2 cellular contexts compared by ENCODE assay signal in genomic region chr16:81778861-81779539, GRCh38.
TF ChIP-seq lines count a peak whose summit lies in the region.

Gene PLCG2 (plus strand): TSS chr16:81779291. CDS start chr16:81785990, 6,699 bp downstream.

TF ChIP-seq in Ishikawa, 13 proteins besides CTCF, POLR2A, EP300 and RAD21 (continued from another document):
- TF ChIP-seq REST (IDR thresholded peaks at IDR 0.05; ENCODE audit: low read depth) (no peak), MAX (IDR thresholded peaks at IDR 0.05) (0 out of 2 replicates have a peak, but pooled peaks have one; percentile 34), CEBPB (IDR thresholded peaks at IDR 0.05) (no peak), NFIC (IDR thresholded peaks at IDR 0.05) (no peak), TEAD4 (IDR thresholded peaks at IDR 0.05) (0 out of 2 replicates have a peak, but pooled peaks have one; percentile 13), YY1 (IDR thresholded peaks at IDR 0.05; ENCODE audit: low read depth) (0 out of 2 replicates have a peak, but pooled peaks have one; percentile 27), TCF12 (IDR thresholded peaks at IDR 0.05; ENCODE audit: low read depth) (no peak)

TF ChIP-seq in K562, 482 proteins besides CTCF, POLR2A, EP300 and RAD21 (continued from another document and continues in another):
- TF ChIP-seq PKNOX1 (IDR thresholded peaks at IDR 0.05), result peak; percentile 35; the same call in 1 of the 2 replicates
- peak; percentile 57; the same call in 1 of the 2 replicates for TF ChIP-seq ZNF583 (CRISPR knock-in tag; IDR thresholded peaks at IDR 0.05)
- no peak for TF ChIP-seq OTX1 (CRISPR knock-in tag; IDR thresholded peaks at IDR 0.05)
- peak in 1 of 2 experiments; percentile 38; a peak in 1 of 4 replicates for TF ChIP-seq MAZ (CRISPR knock-in tag; conservative IDR thresholded peaks at IDR 0.05 in 1 of 2, IDR thresholded peaks at IDR 0.05 in 1 of 2)
- TF ChIP-seq KDM5B (IDR thresholded peaks at IDR 0.05; ENCODE audit: insufficient replicate concordance, low read depth, low read length), result peak; percentile 69
- TF ChIP-seq USF2 (CRISPR knock-in tag; IDR thresholded peaks at IDR 0.05), result peak; percentile 86
- TF ChIP-seq GABPB1 (CRISPR knock-in tag; IDR thresholded peaks at IDR 0.05), result 0 out of 2 replicates have a peak, but pooled peaks have one; percentile 11
- TF ChIP-seq POLR2G (IDR thresholded peaks at IDR 0.05; ENCODE audit: low read depth, low read length), result peak; percentile 72
- peak; percentile 55; the same call in 1 of the 2 replicates for TF ChIP-seq ZBTB7A (IDR thresholded peaks at IDR 0.05; ENCODE audit: borderline replicate concordance, control insufficient read depth, low read depth, low read length)
- TF ChIP-seq FOXJ3 (CRISPR knock-in tag; IDR thresholded peaks at IDR 0.05), result no peak
- TF ChIP-seq NRF1 (conservative IDR thresholded peaks at IDR 0.05 in 1 of 2, IDR thresholded peaks at IDR 0.05 in 1 of 2), result peak; percentile 48 to 62; a peak in 2 of 4 replicates
- peak; percentile 69 for TF ChIP-seq CCNT2 (IDR thresholded peaks at IDR 0.05; ENCODE audit: borderline replicate concordance, extremely low read depth, insufficient read length, low read depth, low read length)
- peak; percentile 29 for TF ChIP-seq TBP (optimal IDR thresholded peaks at IDR 0.05; ENCODE audit: low read depth, low read length)
- peak; percentile 68 to 90 for TF ChIP-seq E2F6 (IDR thresholded peaks at IDR 0.05; ENCODE audit: borderline replicate concordance in 1 of 2, extremely low read depth in 1 of 2, insufficient read depth in 1 of 2, insufficient read length in 1 of 2, low read depth in 1 of 2, low read length in 1 of 2, poor library complexity in 1 of 2, severe bottlenecking in 1 of 2)
- no peak for TF ChIP-seq ZKSCAN8 (CRISPR knock-in tag; IDR thresholded peaks at IDR 0.05)
- peak in 1 of 2 experiments; percentile 71; a peak in 1 of 4 replicates for TF ChIP-seq NONO (IDR thresholded peaks at IDR 0.05; ENCODE audit: low read depth in 2 of 2, low read length in 1 of 2)
- peak; percentile 63 for TF ChIP-seq BHLHE40 (IDR thresholded peaks at IDR 0.05; ENCODE audit: low read length)
- TF ChIP-seq KDM2B (CRISPR knock-in tag; IDR thresholded peaks at IDR 0.05), result peak; percentile 77; the same call in 1 of the 2 replicates
- 0 out of 2 replicates have a peak, but pooled peaks have one; percentile 45 for TF ChIP-seq SIN3B (IDR thresholded peaks at IDR 0.05; ENCODE audit: low read depth)
- TF ChIP-seq ZSCAN29 (IDR thresholded peaks at IDR 0.05), result no peak
- TF ChIP-seq MEIS2 (IDR thresholded peaks at IDR 0.05; ENCODE audit: partially characterized antibody), result peak; percentile 28
- TF ChIP-seq SAP30 (IDR thresholded peaks at IDR 0.05; ENCODE audit: borderline replicate concordance, insufficient read depth, low read depth, low read length, poor library complexity, severe bottlenecking), result peak; percentile 56
- peak; percentile 89 for TF ChIP-seq VEZF1 (CRISPR knock-in tag; IDR thresholded peaks at IDR 0.05)
- peak; percentile 72 for TF ChIP-seq ZBTB9 (CRISPR knock-in tag; IDR thresholded peaks at IDR 0.05)
- peak in 1 of 2 experiments; percentile 37; a peak in 1 of 4 replicates for TF ChIP-seq HDAC1 (IDR thresholded peaks at IDR 0.05)
- peak; percentile 34; the same call in 1 of the 2 replicates for TF ChIP-seq CREB3L1 (IDR thresholded peaks at IDR 0.05; ENCODE audit: borderline replicate concordance, low read depth)
- peak; percentile 74; the same call in 1 of the 2 replicates for TF ChIP-seq REST (CRISPR knock-in tag; IDR thresholded peaks at IDR 0.05; ENCODE audit: low read depth)
- TF ChIP-seq RAD51 (IDR thresholded peaks at IDR 0.05; ENCODE audit: borderline replicate concordance, low read depth), result no peak
- no peak for TF ChIP-seq MECOM (CRISPR knock-in tag; IDR thresholded peaks at IDR 0.05)
- TF ChIP-seq RREB1 (CRISPR knock-in tag; IDR thresholded peaks at IDR 0.05), result peak; percentile 88; the same call in 1 of the 2 replicates
- TF ChIP-seq NBN (IDR thresholded peaks at IDR 0.05; ENCODE audit: low read depth), result peak; percentile 29; the same call in 1 of the 2 replicates
- TF ChIP-seq HMG20B (CRISPR knock-in tag; IDR thresholded peaks at IDR 0.05), result no peak
- TF ChIP-seq MNT (conservative IDR thresholded peaks at IDR 0.05), result peak in 1 of 2 experiments; percentile 45; a peak in 1 of 4 replicates
- 0 out of 2 replicates have a peak, but pooled peaks have one; percentile 4 for TF ChIP-seq JUND (IDR thresholded peaks at IDR 0.05; ENCODE audit: borderline replicate concordance, low read depth, low read length)
- TF ChIP-seq JUND (tag; IDR thresholded peaks at IDR 0.05; ENCODE audit: borderline replicate concordance, low read depth, low read length), result no peak
- no peak for TF ChIP-seq CSDE1 (IDR thresholded peaks at IDR 0.05)
- TF ChIP-seq RB1 (IDR thresholded peaks at IDR 0.05; ENCODE audit: low read depth), result peak; percentile 70; the same call in 1 of the 2 replicates
- TF ChIP-seq GATAD2B (IDR thresholded peaks at IDR 0.05; ENCODE audit: borderline replicate concordance), result peak; percentile 84; the same call in 1 of the 2 replicates
- no peak for TF ChIP-seq TEAD1 (CRISPR knock-in tag; IDR thresholded peaks at IDR 0.05)
